30 cellular contexts compared by ENCODE assay signal in genomic region chr4:10200869-10201268, GRCh38.
"Had no signal": no experiment of that assay in that cellular context is flagged by ENCODE, and none has a peak within 500 bp of the region (broad histone marks: within the 10 kb centered on the region; RNA-seq: fewer than 3 reads in every experiment).

No MANE protein-coding gene starts in this region.

- H3K9me3 Mint-ChIP-seq: activated CD4-positive, alpha-beta T cell treated with anti-CD3 and anti-CD28 coated beads, Interleukin-2, amount 10 ng/mL, durations not matched to agents 7 days and 5 days; activated T-helper 2 cell treated with anti-CD3 and anti-CD28 coated beads, Interferon-gamma antibody, Interleukin-2, Interleukin-4, amounts not matched to agents 10 μg/mL and 5 μg/mL and 100 μg/mL, durations not matched to agents 14 hours and 24 hours and 36 hours; memory B cell; nephron progenitor cell; stimulated activated effector memory CD8-positive, alpha-beta T cell treated with anti-CD3 and anti-CD28 coated beads, Interleukin-12 subunit alpha, Interleukin-12 subunit beta, amount 100 ng/mL, for 72 hours; stimulated activated naive CD8-positive, alpha-beta T cell treated with anti-CD3 and anti-CD28 coated beads, Interleukin-15, amount 100 ng/mL, for 72 hours; T-helper 1 cell treated with Interleukin-12 subunit alpha and Interleukin-12 subunit beta and Interleukin-4 antibody, amounts not matched to agents 30 μg/mL and 1 μg/mL, for 36 hours had no signal

- H3K36me3 ChIP-seq: adrenal gland, ascending aorta, right lobe of liver, suprapubic skin, tibial nerve had no signal

- H3K36me3 Mint-ChIP-seq: activated naive CD8-positive, alpha-beta T cell; memory B cell; stimulated activated effector memory CD8-positive, alpha-beta T cell treated with anti-CD3 and anti-CD28 coated beads, Interleukin-12 subunit alpha, Interleukin-12 subunit beta, amount 100 ng/mL, for 72 hours had no signal

- H3K4me3 ChIP-seq: adrenal gland, ascending aorta, hepatocyte, right lobe of liver, suprapubic skin, tibial nerve had no signal

- H3K27me3 Mint-ChIP-seq: activated CD4-positive, alpha-beta T cell treated with anti-CD3 and anti-CD28 coated beads, Interleukin-2, amount 10 ng/mL, durations not matched to agents 7 days and 5 days; activated naive CD8-positive, alpha-beta T cell had no signal

- H3K27ac ChIP-seq: adrenal gland, ascending aorta, hepatocyte, right lobe of liver, suprapubic skin, tibial nerve, VCaP had no signal

- DNase-seq: activated CD4-positive, alpha-beta T cell treated with anti-CD3 and anti-CD28 coated beads, Interleukin-2, amount 10 ng/mL, durations not matched to agents 7 days and 5 days; activated CD8-positive, alpha-beta T cell treated with anti-CD3 and anti-CD28 coated beads, Interleukin-2, amount 10 ng/mL, durations not matched to agents 7 days and 5 days; activated naive CD4-positive, alpha-beta T cell; activated T-cell treated with anti-CD3 and anti-CD28 coated beads, Interleukin-2, amount 50 U/mL, for 4 hours; adrenal gland; central memory CD4-positive, alpha-beta T cell; dermis blood vessel endothelial cell; effector CD8-positive, alpha-beta T cell; foreskin melanocyte; glutamatergic neuron; kidney glomerular epithelial cell; left ventricle myocardium superior; nephron progenitor cell; posterior cingulate gyrus; right lobe of liver; small intestine; stimulated activated CD4-positive, alpha-beta T cell treated with anti-CD3 and anti-CD28 coated beads, Interleukin-2, amount 100 ng/mL, for 24 hours; stimulated activated naive CD8-positive, alpha-beta T cell treated with anti-CD3 and anti-CD28 coated beads, Interleukin-15, amount 100 ng/mL, for 72 hours; T1000 had no signal

- H3K9me3 ChIP-seq: adrenal gland, ascending aorta, right lobe of liver, suprapubic skin, tibial nerve had no signal

- ATAC-seq: activated CD4-positive, CD25-positive, alpha-beta regulatory T cell treated with anti-CD3 and anti-CD28 coated beads, Interleukin-2, amount 50 U/mL, for 24 hours; activated CD8-positive, alpha-beta T cell treated with anti-CD3 and anti-CD28 coated beads, Interleukin-2, amount 10 ng/mL, durations not matched to agents 7 days and 5 days; activated T-cell treated with anti-CD3 and anti-CD28 coated beads, Interleukin-2, amount 50 U/mL, for 4 hours; left ventricle myocardium superior; right lobe of liver; stimulated activated naive CD8-positive, alpha-beta T cell treated with anti-CD3 and anti-CD28 coated beads, Interleukin-15, amount 100 ng/mL, for 72 hours had no signal

- H3K27me3 ChIP-seq: adrenal gland, ascending aorta, hepatocyte, right lobe of liver, suprapubic skin, tibial nerve had no signal

- H3K27ac Mint-ChIP-seq: activated CD4-positive, alpha-beta T cell treated with anti-CD3 and anti-CD28 coated beads, Interleukin-2, amount 10 ng/mL, durations not matched to agents 7 days and 5 days; activated CD8-positive, alpha-beta T cell treated with anti-CD3 and anti-CD28 coated beads, Interleukin-2, amount 10 ng/mL, durations not matched to agents 7 days and 5 days; activated naive CD8-positive, alpha-beta T cell; activated T-helper 2 cell treated with anti-CD3 and anti-CD28 coated beads, Interferon-gamma antibody, Interleukin-2, Interleukin-4, amounts not matched to agents 10 μg/mL and 5 μg/mL and 100 μg/mL, durations not matched to agents 14 hours and 24 hours and 36 hours; memory B cell; nephron progenitor cell; stimulated activated effector memory CD8-positive, alpha-beta T cell treated with anti-CD3 and anti-CD28 coated beads, Interleukin-12 subunit alpha, Interleukin-12 subunit beta, amount 100 ng/mL, for 72 hours; stimulated activated naive CD8-positive, alpha-beta T cell treated with anti-CD3 and anti-CD28 coated beads, Interleukin-15, amount 100 ng/mL, for 72 hours; T-helper 1 cell treated with Interleukin-12 subunit alpha and Interleukin-12 subunit beta and Interleukin-4 antibody, amounts not matched to agents 30 μg/mL and 1 μg/mL, for 36 hours had no signal

- H3K4me1 Mint-ChIP-seq: activated CD4-positive, alpha-beta T cell treated with anti-CD3 and anti-CD28 coated beads, Interleukin-2, amount 10 ng/mL, durations not matched to agents 7 days and 5 days; memory B cell; nephron progenitor cell; stimulated activated effector memory CD8-positive, alpha-beta T cell treated with anti-CD3 and anti-CD28 coated beads, Interleukin-12 subunit alpha, Interleukin-12 subunit beta, amount 100 ng/mL, for 72 hours; stimulated activated naive CD8-positive, alpha-beta T cell treated with anti-CD3 and anti-CD28 coated beads, Interleukin-15, amount 100 ng/mL, for 72 hours had no signal

- H3K4me1 ChIP-seq: adrenal gland, ascending aorta, right lobe of liver, suprapubic skin, tibial nerve had no signal

- H2AFZ ChIP-seq: hepatocyte had no signal

- H3K4me2 ChIP-seq: hepatocyte had no signal

- H3K4me3 Mint-ChIP-seq: activated CD4-positive, alpha-beta T cell treated with anti-CD3 and anti-CD28 coated beads, Interleukin-2, amount 10 ng/mL, durations not matched to agents 7 days and 5 days; activated CD8-positive, alpha-beta T cell treated with anti-CD3 and anti-CD28 coated beads, Interleukin-2, amount 10 ng/mL, durations not matched to agents 7 days and 5 days; activated naive CD8-positive, alpha-beta T cell; activated T-cell treated with anti-CD3 and anti-CD28 coated beads, Interleukin-2, amount 50 U/mL, for 4 hours; memory B cell; nephron progenitor cell; stimulated activated effector memory CD8-positive, alpha-beta T cell treated with anti-CD3 and anti-CD28 coated beads, Interleukin-12 subunit alpha, Interleukin-12 subunit beta, amount 100 ng/mL, for 72 hours; stimulated activated naive CD8-positive, alpha-beta T cell treated with anti-CD3 and anti-CD28 coated beads, Interleukin-15, amount 100 ng/mL, for 72 hours; T-helper 1 cell treated with Interleukin-12 subunit alpha and Interleukin-12 subunit beta and Interleukin-4 antibody, amounts not matched to agents 30 μg/mL and 1 μg/mL, for 36 hours had no signal

- H3K79me2 ChIP-seq: hepatocyte had no signal
